In genomic region chr17:40178660-40179059, GRCh38 we compare ENCODE assay signal across 13 cellular contexts. TPM values are rescaled to one million over a fixed set of nuclear protein-coding genes. Genes with fewer than 3 reads are reported as not detected.
DNase-seq lines count a peak whose midpoint lies in the region; ATAC-seq and TF ChIP-seq lines count a peak whose summit lies in the region.
"Had no signal": no experiment of that assay in that cellular context is flagged by ENCODE, and none has a peak within 500 bp of the region (broad histone marks: within the 10 kb centered on the region; RNA-seq: fewer than 3 reads in every experiment).

No MANE protein-coding gene starts in this region.

- H3K27ac Mint-ChIP-seq in activated T-cell treated with anti-CD3 and anti-CD28 coated beads, Interleukin-2, amount 50 U/mL, for 24 hours = no peak overlapping the region
- H3K27ac Mint-ChIP-seq in memory B cell = no peak overlapping the region

- no peaks in the 10 kb centered on the region for H3K9me3 Mint-ChIP-seq in activated T-cell treated with anti-CD3 and anti-CD28 coated beads, Interleukin-2, amount 50 U/mL, for 24 hours
- no peaks in the 10 kb centered on the region for H3K9me3 Mint-ChIP-seq in memory B cell

- H3K27me3 ChIP-seq in right atrium auricular region = no peaks in the 10 kb centered on the region

- no peak for ATAC-seq in memory B cell (ENCODE audit: low read depth)

- peaks cover 0 to 22% of the 10 kb centered on the region in 2 donors for H3K4me1 ChIP-seq in right atrium auricular region

- TF ChIP-seq CTCF in right atrium auricular region (IDR thresholded peaks at IDR 0.05) = no peak

- DNase-seq in activated T-cell treated with anti-CD3 and anti-CD28 coated beads, Interleukin-2, amount 50 U/mL, for 24 hours = no peak
- DNase-seq in activated T-cell treated with anti-CD3 and anti-CD28 coated beads, Interleukin-2, amount 50 U/mL, for 48 hours = no peak
- DNase-seq in memory B cell (ENCODE audit: low spot score in 2 of 2) (no peak), NCI-H748 (lab: John Stamatoyannopoulos, UW; ENCODE audit: unreplicated experiment) (no peak), SK-N-DZ (ENCODE audit: low spot score) (no peak), right atrium auricular region (ENCODE audit: low spot score) (no peak)
- DNase-seq: activated effector memory CD4-positive, alpha-beta T cell treated with Interleukin-2 at 50 U/mL for 16 hours; effector CD4-positive, alpha-beta T cell; HCEC 1CT; hippocampal formation; MV-4-11 had no signal

- peak overlapping the region; percentile 25 for H3K4me3 Mint-ChIP-seq in activated T-cell treated with anti-CD3 and anti-CD28 coated beads, Interleukin-2, amount 50 U/mL, for 24 hours
- peak overlapping the region; percentile 65 for H3K4me3 Mint-ChIP-seq in memory B cell

- peaks cover 5% of the 10 kb centered on the region for H3K36me3 ChIP-seq in right atrium auricular region

- peaks cover 15% of the 10 kb centered on the region for H3K4me1 Mint-ChIP-seq in activated T-cell treated with anti-CD3 and anti-CD28 coated beads, Interleukin-2, amount 50 U/mL, for 24 hours (ENCODE audit: low read depth)
- peaks cover 7% of the 10 kb centered on the region for H3K4me1 Mint-ChIP-seq in memory B cell

- no peak overlapping the region for H3K4me3 ChIP-seq in right atrium auricular region

- peak overlapping the region; percentile 58 for H3K27ac ChIP-seq in angular gyrus (ENCODE audit: low read depth, low read length)
- peak overlapping the region; percentile 61 for H3K27ac ChIP-seq in temporal lobe (ENCODE audit: low read depth, low read length)
- no peak overlapping the region for H3K27ac ChIP-seq in right atrium auricular region

- no peaks in the 10 kb centered on the region for H3K27me3 Mint-ChIP-seq in activated T-cell treated with anti-CD3 and anti-CD28 coated beads, Interleukin-2, amount 50 U/mL, for 24 hours
- no peaks in the 10 kb centered on the region for H3K27me3 Mint-ChIP-seq in memory B cell

- H3K9me3 ChIP-seq in right atrium auricular region = no peaks in the 10 kb centered on the region

- peaks cover 31% of the 10 kb centered on the region for H3K36me3 Mint-ChIP-seq in activated T-cell treated with anti-CD3 and anti-CD28 coated beads, Interleukin-2, amount 50 U/mL, for 24 hours (ENCODE audit: low read depth)
- peaks cover 8% of the 10 kb centered on the region for H3K36me3 Mint-ChIP-seq in memory B cell

RNA-seq across cellular contexts. Expression of gene RAPGEFL1, which starts 1.4 kb away (rescaled TPM):
- total RNA-seq in temporal lobe (15.5 TPM), right atrium auricular region (1 to 10 TPM; 1.6 to 2.9 TPM)
- 3.4 and 4.8 TPM in 2 replicates for polyA plus RNA-seq in SK-N-DZ (2014; cell fraction: cytosol; rRNA removed)
- polyA plus RNA-seq in SK-N-DZ (2014; cell fraction: nucleus; rRNA removed) = 31.7 and 37.3 TPM in 2 replicates

RNA-seq across cellular contexts. Expression of gene CASC3, which starts 38.3 kb away (rescaled TPM):
- 31.5 TPM for total RNA-seq in temporal lobe
- polyA plus RNA-seq in SK-N-DZ (2014; cell fraction: cytosol; rRNA removed) = 65.4 and 77.8 TPM in 2 replicates
- 81.3 and 103 TPM in 2 replicates for polyA plus RNA-seq in SK-N-DZ (2014; cell fraction: nucleus; rRNA removed)
- total RNA-seq in right atrium auricular region = 10 to 100 TPM; 26.0 to 35.5 TPM

RNA-seq across cellular contexts. Expression of gene WIPF2, which starts 40.4 kb away (rescaled TPM):
- total RNA-seq in temporal lobe (6.6 TPM), right atrium auricular region (1 to 10 TPM; 5.0 to 8.5 TPM)
- 4.7 and 4.9 TPM in 2 replicates for polyA plus RNA-seq in SK-N-DZ (2014; cell fraction: cytosol; rRNA removed)
- 2.4 and 2.8 TPM in 2 replicates for polyA plus RNA-seq in SK-N-DZ (2014; cell fraction: nucleus; rRNA removed)

RNA-seq across cellular contexts. Expression of gene MSL1, which starts 56.9 kb away (rescaled TPM):
- total RNA-seq in temporal lobe = 81.9 TPM
- polyA plus RNA-seq in SK-N-DZ (2014; cell fraction: cytosol; rRNA removed) = 56.4 and 63.1 TPM in 2 replicates
- polyA plus RNA-seq in SK-N-DZ (2014; cell fraction: nucleus; rRNA removed) = 122 and 188 TPM in 2 replicates
- total RNA-seq in right atrium auricular region = 10 to 100 TPM; 42.2 to 52.5 TPM

Comparison
In these comparisons a context has a peak if more than half of its experiments do, and no peak if none do; other contexts are left out.
1. H3K27ac ChIP-seq: peak in angular gyrus (single experiment) and temporal lobe (single experiment); none in right atrium auricular region (0 of 2).